ENCODE assay signal across 1 cellular context in the genomic region with DNA sequence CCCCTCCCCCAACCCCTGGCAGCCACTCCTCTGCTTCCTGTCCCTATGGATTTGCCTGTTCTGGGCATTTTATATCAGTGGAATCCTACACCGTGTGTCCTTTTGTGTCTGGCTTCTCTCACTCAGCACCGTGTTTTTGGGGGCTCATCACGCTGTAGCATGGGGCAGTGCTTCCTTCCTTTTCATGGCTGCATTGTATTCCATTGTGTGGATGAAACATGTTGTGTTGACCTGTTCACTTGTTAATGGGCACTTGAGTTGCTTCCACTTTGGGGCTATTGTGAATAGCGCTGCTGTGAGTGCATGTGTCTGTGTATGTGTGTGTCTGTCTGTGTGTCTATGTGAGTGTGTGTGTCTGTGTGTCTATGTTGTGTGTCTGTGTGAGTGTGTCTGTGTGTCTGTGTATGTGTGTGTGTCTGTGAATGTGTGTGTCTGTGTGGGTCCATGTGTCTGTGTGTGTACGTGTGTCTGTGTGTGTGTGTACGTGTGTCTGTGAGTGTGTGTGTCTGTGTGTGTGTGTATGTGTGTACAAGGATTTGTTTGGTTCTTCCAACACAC.
TF ChIP-seq lines count a peak whose summit lies in the region.

No MANE protein-coding gene starts in this region.

TF ChIP-seq in HEK293, 187 proteins besides CTCF, POLR2A, EP300 and RAD21 (continued from another document):
- TF ChIP-seq, protein P1, sequence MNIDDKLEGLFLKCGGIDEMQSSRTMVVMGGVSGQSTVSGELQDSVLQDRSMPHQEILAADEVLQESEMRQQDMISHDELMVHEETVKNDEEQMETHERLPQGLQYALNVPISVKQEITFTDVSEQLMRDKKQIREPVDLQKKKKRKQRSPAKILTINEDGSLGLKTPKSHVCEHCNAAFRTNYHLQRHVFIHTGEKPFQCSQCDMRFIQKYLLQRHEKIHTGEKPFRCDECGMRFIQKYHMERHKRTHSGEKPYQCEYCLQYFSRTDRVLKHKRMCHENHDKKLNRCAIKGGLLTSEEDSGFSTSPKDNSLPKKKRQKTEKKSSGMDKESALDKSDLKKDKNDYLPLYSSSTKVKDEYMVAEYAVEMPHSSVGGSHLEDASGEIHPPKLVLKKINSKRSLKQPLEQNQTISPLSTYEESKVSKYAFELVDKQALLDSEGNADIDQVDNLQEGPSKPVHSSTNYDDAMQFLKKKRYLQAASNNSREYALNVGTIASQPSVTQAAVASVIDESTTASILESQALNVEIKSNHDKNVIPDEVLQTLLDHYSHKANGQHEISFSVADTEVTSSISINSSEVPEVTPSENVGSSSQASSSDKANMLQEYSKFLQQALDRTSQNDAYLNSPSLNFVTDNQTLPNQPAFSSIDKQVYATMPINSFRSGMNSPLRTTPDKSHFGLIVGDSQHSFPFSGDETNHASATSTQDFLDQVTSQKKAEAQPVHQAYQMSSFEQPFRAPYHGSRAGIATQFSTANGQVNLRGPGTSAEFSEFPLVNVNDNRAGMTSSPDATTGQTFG (tag by site-specific recombination; IDR thresholded peaks at IDR 0.05; ENCODE audit: borderline replicate concordance) = peak; percentile 37; the same call in 1 of the 2 replicates
- no peak for TF ChIP-seq SETDB1 (IDR thresholded peaks at IDR 0.05; ENCODE audit: insufficient read length, low read length)
- TF ChIP-seq ZNF121 (tag by site-specific recombination; IDR thresholded peaks at IDR 0.05) = peak; percentile 35; the same call in 1 of the 2 replicates
- TF ChIP-seq, protein P2, sequence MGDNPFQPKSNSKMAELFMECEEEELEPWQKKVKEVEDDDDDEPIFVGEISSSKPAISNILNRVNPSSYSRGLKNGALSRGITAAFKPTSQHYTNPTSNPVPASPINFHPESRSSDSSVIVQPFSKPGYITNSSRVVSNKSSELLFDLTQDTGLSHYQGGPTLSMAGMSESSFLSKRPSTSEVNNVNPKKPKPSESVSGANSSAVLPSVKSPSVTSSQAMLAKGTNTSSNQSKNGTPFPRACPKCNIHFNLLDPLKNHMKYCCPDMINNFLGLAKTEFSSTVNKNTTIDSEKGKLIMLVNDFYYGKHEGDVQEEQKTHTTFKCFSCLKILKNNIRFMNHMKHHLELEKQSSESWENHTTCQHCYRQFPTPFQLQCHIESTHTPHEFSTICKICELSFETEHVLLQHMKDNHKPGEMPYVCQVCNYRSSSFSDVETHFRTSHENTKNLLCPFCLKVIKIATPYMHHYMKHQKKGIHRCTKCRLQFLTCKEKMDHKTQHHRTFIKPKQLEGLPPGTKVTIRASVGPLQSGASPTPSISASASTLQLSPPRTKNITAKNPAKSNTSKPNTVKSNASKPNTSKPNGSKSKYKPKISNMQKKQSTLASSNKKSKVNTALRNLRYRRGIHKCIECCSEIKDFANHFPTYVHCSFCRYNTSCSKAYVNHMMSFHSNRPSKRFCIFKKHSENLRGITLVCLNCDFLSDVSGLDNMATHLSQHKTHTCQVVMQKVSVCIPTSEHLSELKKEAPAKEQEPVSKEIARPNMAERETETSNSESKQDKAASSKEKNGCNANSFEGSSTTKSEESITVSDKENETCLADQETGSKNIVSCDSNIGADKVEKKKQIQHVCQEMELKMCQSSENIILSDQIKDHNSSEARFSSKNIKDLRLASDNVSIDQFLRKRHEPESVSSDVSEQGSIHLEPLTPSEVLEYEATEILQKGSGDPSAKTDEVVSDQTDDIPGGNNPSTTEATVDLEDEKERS (tag by site-specific recombination; IDR thresholded peaks at IDR 0.05) = 0 out of 2 replicates have a peak, but pooled peaks have one; percentile 35
- TF ChIP-seq, protein P3, sequence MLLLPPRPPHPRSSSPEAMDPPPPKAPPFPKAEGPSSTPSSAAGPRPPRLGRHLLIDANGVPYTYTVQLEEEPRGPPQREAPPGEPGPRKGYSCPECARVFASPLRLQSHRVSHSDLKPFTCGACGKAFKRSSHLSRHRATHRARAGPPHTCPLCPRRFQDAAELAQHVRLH (tag by site-specific recombination; IDR thresholded peaks at IDR 0.05) = peak; percentile 33; the same call in 1 of the 2 replicates
- TF ChIP-seq, protein P4, sequence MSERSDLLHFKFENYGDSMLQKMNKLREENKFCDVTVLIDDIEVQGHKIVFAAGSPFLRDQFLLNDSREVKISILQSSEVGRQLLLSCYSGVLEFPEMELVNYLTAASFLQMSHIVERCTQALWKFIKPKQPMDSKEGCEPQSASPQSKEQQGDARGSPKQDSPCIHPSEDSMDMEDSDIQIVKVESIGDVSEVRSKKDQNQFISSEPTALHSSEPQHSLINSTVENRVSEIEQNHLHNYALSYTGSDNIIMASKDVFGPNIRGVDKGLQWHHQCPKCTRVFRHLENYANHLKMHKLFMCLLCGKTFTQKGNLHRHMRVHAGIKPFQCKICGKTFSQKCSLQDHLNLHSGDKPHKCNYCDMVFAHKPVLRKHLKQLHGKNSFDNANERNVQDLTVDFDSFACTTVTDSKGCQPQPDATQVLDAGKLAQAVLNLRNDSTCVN (tag by site-specific recombination; optimal IDR thresholded peaks at IDR 0.05) = no peak
